Comparison of ENCODE assay signal across 9 cellular contexts in the genomic region with DNA sequence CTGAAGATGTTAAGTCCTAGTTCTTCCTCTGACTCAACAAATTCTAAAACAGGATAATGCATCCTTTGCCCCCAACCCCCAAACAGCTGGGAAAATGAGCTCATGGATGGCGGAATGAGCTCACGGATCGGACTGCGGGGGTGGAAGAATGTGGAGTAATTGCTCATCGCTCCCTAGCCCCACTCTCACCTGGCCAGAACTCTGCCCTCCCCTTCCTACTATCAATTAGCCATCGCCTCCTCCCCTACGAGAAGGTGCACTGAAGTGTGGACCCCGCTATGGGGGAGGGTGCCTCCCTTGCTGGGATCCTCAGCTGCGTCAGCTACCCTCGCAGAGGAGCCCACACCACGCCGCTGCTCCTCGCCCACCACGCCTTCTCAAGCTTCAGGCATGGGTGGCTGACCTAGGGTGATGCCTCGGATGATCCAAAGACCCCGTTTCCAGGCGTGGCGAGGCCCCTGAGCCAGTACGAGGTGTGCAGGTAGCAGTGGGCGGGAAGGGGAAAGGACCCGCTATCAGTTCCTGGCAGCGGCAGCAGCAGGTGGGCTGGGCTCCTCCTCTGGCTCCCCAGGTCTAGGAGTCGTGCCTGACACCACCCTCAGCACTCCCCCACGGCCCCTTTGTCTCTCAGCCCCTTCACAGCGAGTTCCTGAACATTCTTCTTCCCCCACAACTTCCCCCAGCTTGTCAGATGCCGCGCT.
DNase-seq lines count a peak whose midpoint lies in the region.
"Had no signal": no experiment of that assay in that cellular context is flagged by ENCODE, and none has a peak within 500 bp of the region (broad histone marks: within the 10 kb centered on the region; RNA-seq: fewer than 3 reads in every experiment).

No MANE protein-coding gene starts in this region.

- DNase-seq in NCI-H1417 (lab: John Stamatoyannopoulos, UW) (peak in 2 of 3 experiments; percentile 40 to 62), NCI-H1417 treated with DMSO at 0.1 percent for 48 hours (lab: John Stamatoyannopoulos, UW) (no peak), head of caudate nucleus (peak; percentile 52 to 96 (median 82)), NCI-H774 (lab: John Stamatoyannopoulos, UW) (no peak), NCI-H1694 treated with DMSO at 0.1 percent for 48 hours (lab: John Stamatoyannopoulos, UW) (no peak), 8988T (no peak)
- peak; percentile 67 for DNase-seq in activated T-cell treated with anti-CD3 and anti-CD28 coated beads, Interleukin-2, amount 50 U/mL, for 24 hours
- peak; percentile 46 for DNase-seq in stimulated activated CD4-positive, alpha-beta T cell treated with anti-CD3 and anti-CD28 coated beads, Interleukin-4, amount 100 ng/mL, for 1 hour
- DNase-seq: activated CD4-positive, CD25-positive, alpha-beta regulatory T cell had no signal

- peak overlapping the region; percentile 83 for H3K4me3 Mint-ChIP-seq in activated T-cell treated with anti-CD3 and anti-CD28 coated beads, Interleukin-2, amount 50 U/mL, for 24 hours

- no peaks in the 10 kb centered on the region for H3K9me3 Mint-ChIP-seq in activated T-cell treated with anti-CD3 and anti-CD28 coated beads, Interleukin-2, amount 50 U/mL, for 24 hours

- intact Hi-C loops in head of caudate nucleus (cut with DNase I) = no loop called here

- peaks cover 42% of the 10 kb centered on the region for H3K4me1 Mint-ChIP-seq in activated T-cell treated with anti-CD3 and anti-CD28 coated beads, Interleukin-2, amount 50 U/mL, for 24 hours (ENCODE audit: low read depth)

- H3K27ac Mint-ChIP-seq in activated T-cell treated with anti-CD3 and anti-CD28 coated beads, Interleukin-2, amount 50 U/mL, for 24 hours = peak overlapping the region; percentile 94

- no peaks in the 10 kb centered on the region for H3K27me3 Mint-ChIP-seq in activated T-cell treated with anti-CD3 and anti-CD28 coated beads, Interleukin-2, amount 50 U/mL, for 24 hours

- H3K36me3 Mint-ChIP-seq in activated T-cell treated with anti-CD3 and anti-CD28 coated beads, Interleukin-2, amount 50 U/mL, for 24 hours (ENCODE audit: low read depth) = peaks cover 85% of the 10 kb centered on the region

Comparison
In these comparisons a context has a peak if more than half of its experiments do, and no peak if none do; other contexts are left out.
1. DNase-seq: peak in NCI-H1417 (2 of 3), activated T-cell treated with anti-CD3 and anti-CD28 coated beads, Interleukin-2, amount 50 U/mL, for 24 hours (single experiment), head of caudate nucleus (42 of 42) and stimulated activated CD4-positive, alpha-beta T cell treated with anti-CD3 and anti-CD28 coated beads, Interleukin-4, amount 100 ng/mL, for 1 hour (single experiment); none in NCI-H1417 treated with DMSO at 0.1 percent for 48 hours (single experiment), NCI-H774 (single experiment), NCI-H1694 treated with DMSO at 0.1 percent for 48 hours (single experiment) and 8988T (single experiment).